In the genomic region with DNA sequence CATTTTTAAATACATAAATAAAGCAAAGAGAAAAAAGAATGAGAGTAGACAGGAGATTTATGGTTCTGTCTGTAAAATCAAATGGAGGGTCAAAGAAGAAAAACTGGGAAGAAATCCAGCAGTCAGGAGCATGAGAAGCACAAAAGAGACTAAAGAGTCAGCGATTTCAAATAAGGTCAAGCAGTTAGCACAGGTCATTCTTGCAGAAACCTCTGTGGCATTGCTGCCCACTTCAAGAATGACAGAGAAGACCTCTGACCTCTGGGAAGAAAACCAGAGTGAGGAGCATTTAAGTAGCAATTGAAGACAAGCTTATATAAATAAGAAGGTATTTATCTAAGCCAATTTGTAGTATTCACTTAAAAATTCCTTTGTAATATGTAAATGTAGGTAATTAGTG, we compare ENCODE assay signal across 24 cellular contexts.
DNase-seq lines count a peak whose midpoint lies in the region; ATAC-seq and TF ChIP-seq lines count a peak whose summit lies in the region.
"Had no signal": no experiment of that assay in that cellular context is flagged by ENCODE, and none has a peak within 500 bp of the region (broad histone marks: within the 10 kb centered on the region; RNA-seq: fewer than 3 reads in every experiment).

No MANE protein-coding gene starts in this region.

- no peak overlapping the region for H2AFZ ChIP-seq in neuronal stem cell (ENCODE audit: low read length)

- H3K27ac Mint-ChIP-seq in naive thymus-derived CD4-positive, alpha-beta T cell, result no peak overlapping the region
- H3K27ac Mint-ChIP-seq: B cell; CD8-positive, alpha-beta T cell; T-cell had no signal

- H2BK120ac ChIP-seq in neuronal stem cell (ENCODE audit: low read depth, low read length), result no peak overlapping the region

- no peak overlapping the region for H4K8ac ChIP-seq in neuronal stem cell (ENCODE audit: low read depth, low read length)

- peaks cover 0 to 8% (median 0%) of the 10 kb centered on the region in 11 donors for H3K9me3 Mint-ChIP-seq in naive thymus-derived CD4-positive, alpha-beta T cell

- no peak overlapping the region for H3K4ac ChIP-seq in neuronal stem cell (ENCODE audit: low read length)

- H3K14ac ChIP-seq in neuronal stem cell (ENCODE audit: low read length), result no peak overlapping the region

- no peak for TF ChIP-seq CTCF in foreskin fibroblast (IDR thresholded peaks at IDR 0.05; ENCODE audit: low read depth, low read length)

- no peak overlapping the region for H2BK15ac ChIP-seq in neuronal stem cell (ENCODE audit: low read length)

- H3K4me1 Mint-ChIP-seq in naive thymus-derived CD4-positive, alpha-beta T cell, result no peaks in the 10 kb centered on the region
- H3K4me1 Mint-ChIP-seq: B cell, T-cell had no signal

- H3K27ac ChIP-seq in neuronal stem cell (replicated peaks; ENCODE audit: low read length), result peak overlapping the region; percentile 80
- no peak overlapping the region for H3K27ac ChIP-seq in naive thymus-derived CD4-positive, alpha-beta T cell (ENCODE audit: low read depth, low read length)
- H3K27ac ChIP-seq: C4-2B, SJSA1 had no signal

- H3K4me1 ChIP-seq in HAP-1 (peaks cover 24% of the 10 kb centered on the region), neuronal stem cell (ENCODE audit: control insufficient read depth in 2 of 2, insufficient read depth in 1 of 2, low read depth in 1 of 2, low read length in 2 of 2) (peaks cover 7 to 10% of the 10 kb centered on the region in 2 donors)
- no peaks in the 10 kb centered on the region for H3K4me1 ChIP-seq in naive thymus-derived CD4-positive, alpha-beta T cell (ENCODE audit: control insufficient read depth in 2 of 2, insufficient read depth in 2 of 2, low read length in 2 of 2)
- H3K4me1 ChIP-seq: SJSA1 had no signal

- no peak overlapping the region for H2AK5ac ChIP-seq in neuronal stem cell (ENCODE audit: low read depth, low read length)

- DNase-seq in HAP-1 (ENCODE audit: low spot score in 2 of 2), result peak; percentile 30 to 86
- peak; percentile 69 for DNase-seq in M059J (ENCODE audit: low read depth)
- DNase-seq in foreskin fibroblast, result peak; percentile 5 to 14
- DNase-seq in neuronal stem cell (ENCODE audit: low spot score), result peak; percentile 52
- no peak for DNase-seq in NCI-H1092 (lab: John Stamatoyannopoulos, UW)
- DNase-seq in middle frontal gyrus (ENCODE audit: extremely low spot score, low spot score), result no peak
- no peak for DNase-seq in naive thymus-derived CD4-positive, alpha-beta T cell
- DNase-seq: CD8-positive, alpha-beta T cell; DMS 273 treated with DMSO at 0.1 percent for 48 hours; DND-41; IMR-90; KG1; NCI-H1048; NCI-H1417 treated with DMSO at 0.1 percent for 48 hours; NCI-H187 treated with DMSO at 0.1 percent for 48 hours; NCI-H2107; NCI-H446 treated with DMSO at 0.1 percent for 48 hours; NCI-H526; PC-3; Right ventricle myocardium superior; T-cell had no signal

- WGBS in neuronal stem cell (ENCODE audit: extremely low coverage in 2 of 2, insufficient read length in 2 of 2, insufficient replicate concordance in 1 of 2), 2 donors, result no CpG with 5 or more reads among the region's 1 CpG

- H3K36me3 ChIP-seq in HAP-1 (replicated peaks) (no peaks in the 10 kb centered on the region), neuronal stem cell (replicated peaks in 1 of 2; ENCODE audit: control insufficient read depth in 2 of 2, insufficient read depth in 2 of 2, low read length in 2 of 2) (no peaks in the 10 kb centered on the region)
- H3K36me3 ChIP-seq in naive thymus-derived CD4-positive, alpha-beta T cell (ENCODE audit: control insufficient read depth in 2 of 3, insufficient read depth in 3 of 3, low read length in 3 of 3), result no peaks in the 10 kb centered on the region
- H3K36me3 ChIP-seq: SJSA1 had no signal

- no peak for ATAC-seq in naive thymus-derived CD4-positive, alpha-beta T cell
- ATAC-seq: CD8-positive, alpha-beta T cell; PC-3; T-cell had no signal

- in situ Hi-C loops in HAP-1 (cut with MboI; ENCODE audit: low sequenced_read_pairs), result no loop called here

- POLR2A ChIA-PET in naive thymus-derived CD4-positive, alpha-beta T cell (lab: Charles Lee), result no interaction called here

- no peak overlapping the region for H2BK12ac ChIP-seq in neuronal stem cell (ENCODE audit: low read length)

- CTCF ChIA-PET in naive thymus-derived CD4-positive, alpha-beta T cell (lab: Charles Lee), result no interaction called here

- peaks cover 0 to 4% (median 0%) of the 10 kb centered on the region in 5 donors for H3K27me3 Mint-ChIP-seq in naive thymus-derived CD4-positive, alpha-beta T cell
- H3K27me3 Mint-ChIP-seq: B cell, T-cell had no signal

- H3K4me3 Mint-ChIP-seq in naive thymus-derived CD4-positive, alpha-beta T cell, result no peak overlapping the region
- H3K4me3 Mint-ChIP-seq: B cell; CD8-positive, alpha-beta T cell; T-cell had no signal

- H2BK5ac ChIP-seq in neuronal stem cell (ENCODE audit: low read length), result no peak overlapping the region

- no peaks in the 10 kb centered on the region for H3K79me1 ChIP-seq in neuronal stem cell (ENCODE audit: low read depth, low read length)

- intact Hi-C loops in naive thymus-derived CD4-positive, alpha-beta T cell (cut with micrococcal nuclease), result no loop called here

- H3K9me3 ChIP-seq in HAP-1 (no peaks in the 10 kb centered on the region), neuronal stem cell (replicated peaks in 1 of 2; ENCODE audit: control insufficient read depth in 2 of 2, insufficient read depth in 1 of 2, low read depth in 1 of 2, low read length in 2 of 2) (no peaks in the 10 kb centered on the region)
- H3K9me3 ChIP-seq in naive thymus-derived CD4-positive, alpha-beta T cell (ENCODE audit: control insufficient read depth in 2 of 3, low read length in 3 of 3), result no peaks in the 10 kb centered on the region
- H3K9me3 ChIP-seq: SJSA1 had no signal

- no peak overlapping the region for H3K18ac ChIP-seq in neuronal stem cell (ENCODE audit: low read length)

- no peaks in the 10 kb centered on the region for H3K36me3 Mint-ChIP-seq in naive thymus-derived CD4-positive, alpha-beta T cell
- H3K36me3 Mint-ChIP-seq: CD8-positive, alpha-beta T cell; T-cell had no signal

- H3K4me3 ChIP-seq in HAP-1, result no peak overlapping the region
- no peak overlapping the region for H3K4me3 ChIP-seq in foreskin fibroblast (ENCODE audit: low read depth in 1 of 2, low read length in 2 of 2)
- H3K4me3 ChIP-seq in neuronal stem cell (ENCODE audit: low read length in 2 of 2), result no peak overlapping the region
- no peak overlapping the region for H3K4me3 ChIP-seq in naive thymus-derived CD4-positive, alpha-beta T cell (ENCODE audit: low read length)
- H3K4me3 ChIP-seq: SJSA1 had no signal

- H3K23ac ChIP-seq in neuronal stem cell (ENCODE audit: low read depth, low read length, poor library complexity), result no peak overlapping the region

- no peak overlapping the region for H3K9ac ChIP-seq in neuronal stem cell (ENCODE audit: low read depth, low read length, poor library complexity)

- H4K91ac ChIP-seq in neuronal stem cell (ENCODE audit: low read depth, low read length, poor library complexity), result no peak overlapping the region

- H3K27me3 ChIP-seq in HAP-1 (ENCODE audit: low read depth) (no peaks in the 10 kb centered on the region), neuronal stem cell (ENCODE audit: control insufficient read depth in 3 of 3, insufficient read depth in 3 of 3, low read depth in 1 of 3, low read length in 3 of 3) (peaks cover 0 to 26% (median 0%) of the 10 kb centered on the region in 3 experiments)
- no peaks in the 10 kb centered on the region for H3K27me3 ChIP-seq in naive thymus-derived CD4-positive, alpha-beta T cell (ENCODE audit: control insufficient read depth in 2 of 2, insufficient read depth in 2 of 2, low read length in 2 of 2)
- H3K27me3 ChIP-seq: SJSA1 had no signal

- H3K4me2 ChIP-seq in neuronal stem cell (ENCODE audit: insufficient read depth, low read length, poor library complexity, severe bottlenecking), result no peak overlapping the region

Comparison
In these comparisons a context has a peak if more than half of its experiments do, and no peak if none do; other contexts are left out.
1. DNase-seq: peak in HAP-1 (2 of 2), M059J (single experiment), foreskin fibroblast (2 of 2) and neuronal stem cell (single experiment); none in NCI-H1092 (single experiment), middle frontal gyrus (single experiment) and naive thymus-derived CD4-positive, alpha-beta T cell (0 of 9).